In the genomic region with DNA sequence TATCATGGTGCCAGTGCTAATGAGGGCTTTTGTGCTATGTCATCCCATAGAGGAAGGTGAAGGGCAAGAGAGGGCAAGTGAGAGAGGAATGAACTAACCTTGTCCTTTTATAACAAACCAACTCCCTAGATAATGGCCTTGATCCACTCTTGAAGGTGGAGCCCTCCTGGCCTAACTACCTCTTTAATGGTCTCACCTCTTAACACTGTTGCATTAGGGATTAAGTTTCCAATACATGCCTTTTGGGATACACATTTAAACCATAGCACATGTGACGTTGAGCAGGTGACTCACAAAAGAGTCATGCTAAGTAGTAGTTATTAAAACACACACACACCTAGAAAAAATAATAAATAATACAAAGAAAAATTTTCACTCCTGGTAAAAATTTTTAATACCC, we compare ENCODE assay signal across 35 cellular contexts. TPM values are rescaled to one million over a fixed set of nuclear protein-coding genes. Genes with fewer than 3 reads are reported as not detected.
DNase-seq lines count a peak whose midpoint lies in the region; ATAC-seq, FAIRE-seq and TF ChIP-seq lines count a peak whose summit lies in the region.
"Had no signal": no experiment of that assay in that cellular context is flagged by ENCODE, and none has a peak within 500 bp of the region (broad histone marks: within the 10 kb centered on the region; RNA-seq: fewer than 3 reads in every experiment).

No MANE protein-coding gene starts in this region.

- no peaks in the 10 kb centered on the region for H3K4me1 Mint-ChIP-seq in MCF 10A (ENCODE audit: insufficient read depth, unreplicated experiment)

- H3K4me1 ChIP-seq in breast epithelium (no peaks in the 10 kb centered on the region), endothelial cell of umbilical vein (ENCODE audit: control insufficient read depth, extremely low read depth, insufficient read depth, low read length) (peaks cover 2% of the 10 kb centered on the region), sigmoid colon (no peaks in the 10 kb centered on the region)

- H3K36me3 ChIP-seq in breast epithelium: no peaks in the 10 kb centered on the region
- no peaks in the 10 kb centered on the region for H3K36me3 ChIP-seq in endothelial cell of umbilical vein (ENCODE audit: control insufficient read depth in 2 of 2, extremely low read depth in 1 of 2, insufficient read depth in 2 of 2, low read length in 2 of 2)
- H3K36me3 ChIP-seq in sigmoid colon: no peaks in the 10 kb centered on the region
- H3K36me3 ChIP-seq: heart right ventricle had no signal

- TF ChIP-seq EP300 in sigmoid colon (IDR thresholded peaks at IDR 0.05): no peak

- H3K9me3 Mint-ChIP-seq in MCF 10A (ENCODE audit: unreplicated experiment): no peaks in the 10 kb centered on the region
- H3K9me3 Mint-ChIP-seq: activated CD4-positive, alpha-beta T cell treated with anti-CD3 and anti-CD28 coated beads, Interleukin-2, amount 10 ng/mL, durations not matched to agents 24 days and 14 days; effector memory CD8-positive, alpha-beta T cell had no signal

- no peaks in the 10 kb centered on the region for H3K27me3 ChIP-seq in breast epithelium
- peaks cover 0 to 3% of the 10 kb centered on the region in 2 experiments for H3K27me3 ChIP-seq in endothelial cell of umbilical vein (ENCODE audit: control insufficient read depth in 2 of 2, insufficient read depth in 2 of 2, low read length in 2 of 2)
- peaks cover 0 to 8% (median 0%) of the 10 kb centered on the region in 3 donors for H3K27me3 ChIP-seq in sigmoid colon

- no peaks in the 10 kb centered on the region for H3K36me3 Mint-ChIP-seq in MCF 10A (ENCODE audit: insufficient read depth, unreplicated experiment)
- H3K36me3 Mint-ChIP-seq: activated naive CD8-positive, alpha-beta T cell; CD4-positive, CD25-positive, alpha-beta regulatory T cell; stimulated activated memory B cell treated with anti-CD40 and anti-IgM and Interleukin-4, amounts not matched to agents 10 μg/mL and 1 μg/mL and 100 μg/mL, for 72 hours had no signal

- no peak overlapping the region for H3K27ac Mint-ChIP-seq in MCF 10A (ENCODE audit: low read depth, unreplicated experiment)
- H3K27ac Mint-ChIP-seq: activated CD4-positive, alpha-beta T cell treated with anti-CD3 and anti-CD28 coated beads, Interleukin-2, amount 10 ng/mL, durations not matched to agents 24 days and 14 days; activated naive CD8-positive, alpha-beta T cell; CD4-positive, CD25-positive, alpha-beta regulatory T cell; effector memory CD8-positive, alpha-beta T cell; stimulated activated memory B cell treated with anti-CD40 and anti-IgM and Interleukin-4, amounts not matched to agents 10 μg/mL and 1 μg/mL and 100 μg/mL, for 72 hours had no signal

- no peak for ATAC-seq in omental fat pad (ENCODE audit: low FRiP score)
- ATAC-seq: esophagus mucosa had no signal

- H3K27ac ChIP-seq in breast epithelium (no peak overlapping the region), endothelial cell of umbilical vein (ENCODE audit: insufficient read depth, low read depth, low read length) (no peak overlapping the region), sigmoid colon (no peak overlapping the region)
- H3K27ac ChIP-seq: heart right ventricle, HL-60, KMS-11 had no signal

- peak overlapping the region; percentile 36 for H2AFZ ChIP-seq in endothelial cell of umbilical vein (ENCODE audit: low read depth, low read length)

- POLR2A ChIA-PET in MCF 10A (lab: Yijun Ruan, JAX) (no interaction called here), endothelial cell of umbilical vein (lab: Charles Lee) (no interaction called here)

- no peak for FAIRE-seq in endothelial cell of umbilical vein (lab: Jason Lieb, UNC)
- FAIRE-seq: A204.1, frontal cortex, GM18507 had no signal

- H3K9ac ChIP-seq in endothelial cell of umbilical vein (replicated peaks; ENCODE audit: extremely low read depth, insufficient read depth, low read length): no peak overlapping the region
- H3K9ac ChIP-seq: KMS-11 had no signal

- intact Hi-C loops in MCF 10A (cut with micrococcal nuclease) (loop anchor here (2.0 kb wide), 1 partner anchor 345 kb away; no protein-coding TSS in a partner anchor), breast epithelium (cut with DNase I; ENCODE audit: low total_unique reads) (no loop called here), endothelial cell of umbilical vein (cut with micrococcal nuclease) (loop anchor here (2.0 kb wide), 1 partner anchor 571 kb away; no protein-coding TSS in a partner anchor), sigmoid colon (cut with DNase I) (loop anchor here (10.0 kb wide), 2 partner anchors 219 to 571 kb away; no protein-coding TSS in a partner anchor)

- H3K4me3 ChIP-seq in breast epithelium (no peak overlapping the region), endothelial cell of umbilical vein (replicated peaks in 1 of 3; ENCODE audit: insufficient read depth in 1 of 3, low read depth in 1 of 3, low read length in 3 of 3) (no peak overlapping the region), sigmoid colon (no peak overlapping the region)
- H3K4me3 ChIP-seq: heart right ventricle, lung, mucosa of descending colon had no signal

- H3K79me2 ChIP-seq in endothelial cell of umbilical vein (ENCODE audit: control insufficient read depth, insufficient read depth, low read length): no peaks in the 10 kb centered on the region

- no peaks in the 10 kb centered on the region for H4K20me1 ChIP-seq in endothelial cell of umbilical vein (replicated peaks; ENCODE audit: control insufficient read depth, extremely low read depth, insufficient read depth, low read length)

- TF ChIP-seq CTCF in MCF 10A (IDR thresholded peaks at IDR 0.05; ENCODE audit: unreplicated experiment) (no peak), breast epithelium (IDR thresholded peaks at IDR 0.05) (no peak), endothelial cell of umbilical vein (IDR thresholded peaks at IDR 0.05; ENCODE audit: extremely low read depth in 1 of 2, insufficient read depth in 1 of 2, low read depth in 1 of 2, low read length in 2 of 2) (no peak), omental fat pad (IDR thresholded peaks at IDR 0.05) (no peak), sigmoid colon (IDR thresholded peaks at IDR 0.05) (no peak)

- peaks cover 27% of the 10 kb centered on the region for H3K27me3 Mint-ChIP-seq in MCF 10A (ENCODE audit: insufficient read depth, unreplicated experiment)

- TF ChIP-seq POLR2A in breast epithelium (IDR thresholded peaks at IDR 0.05) (no peak), endothelial cell of umbilical vein (IDR thresholded peaks at IDR 0.05; ENCODE audit: low read depth, low read length) (no peak), sigmoid colon (IDR thresholded peaks at IDR 0.05) (no peak)

- CTCF ChIA-PET in MCF 10A (lab: Yijun Ruan, JAX) (interaction anchor here (0.6 to 5.3 kb wide), 45 partner anchors 10 to 573 kb away, joined by 3 to 79 read pairs (median 6); no protein-coding TSS in a partner anchor), endothelial cell of umbilical vein (lab: Charles Lee) (interaction anchor here (1.0 to 5.7 kb wide), 13 partner anchors 10 to 570 kb away, joined by 3 to 66 read pairs (median 9); no protein-coding TSS in a partner anchor)

- 68 to 76% methylated on average over 1 of the region's 1 CpG for WGBS in sigmoid colon, 2 donors

- H3K4me2 ChIP-seq in endothelial cell of umbilical vein (ENCODE audit: insufficient read depth, low read length): no peak overlapping the region
- H3K4me2 ChIP-seq: KMS-11 had no signal

- H3K9me1 ChIP-seq in endothelial cell of umbilical vein (replicated peaks; ENCODE audit: control insufficient read depth, extremely low read depth, insufficient read depth, low read length): no peaks in the 10 kb centered on the region

- H3K9me3 ChIP-seq in breast epithelium (no peaks in the 10 kb centered on the region), endothelial cell of umbilical vein (replicated peaks; ENCODE audit: control insufficient read depth, insufficient read depth, low read length) (no peaks in the 10 kb centered on the region), sigmoid colon (no peaks in the 10 kb centered on the region)
- H3K9me3 ChIP-seq: heart right ventricle, mucosa of descending colon had no signal

- dilution Hi-C loops in endothelial cell of umbilical vein (cut with MboI; ENCODE audit: extremely low pct_ligation_motif_present, low sequenced_read_pairs): no loop called here

- no TSS peak for BruUV-seq in MCF 10A (replicated peaks; lab: Mats Ljungman, UMichigan)
- no TSS peak for BruUV-seq in endothelial cell of umbilical vein (replicated peaks; lab: Mats Ljungman, UMichigan)

- peak; percentile 26 for DNase-seq in MCF 10A (ENCODE audit: unreplicated experiment)
- DNase-seq in breast epithelium (ENCODE audit: low spot score in 2 of 2): no peak
- peak; percentile 26 for DNase-seq in RPMI7951 (ENCODE audit: low read depth)
- DNase-seq in endothelial cell of umbilical vein (ENCODE audit: low read depth, low spot score): peak; percentile 19
- no peak for DNase-seq in omental fat pad (ENCODE audit: low spot score)
- DNase-seq in DMS 273 (lab: John Stamatoyannopoulos, UW; ENCODE audit: unreplicated experiment): no peak
- no peak for DNase-seq in sigmoid colon
- DNase-seq in NCI-H2171 (lab: John Stamatoyannopoulos, UW): no peak
- DNase-seq: activated CD4-positive, alpha-beta T cell treated with anti-CD3 and anti-CD28 coated beads, Interleukin-2, amount 10 ng/mL, durations not matched to agents 24 days and 14 days; activated CD8-positive, alpha-beta memory T cell treated with anti-CD3 and anti-CD28 coated beads for 24 hours; activated effector memory CD4-positive, alpha-beta T cell treated with Interleukin-2 at 50 U/mL for 16 hours; activated T-cell treated with anti-CD3 and anti-CD28 coated beads for 4 hours; AML-193; Calu3; CD4-positive, CD25-positive, alpha-beta regulatory T cell; central memory CD4-positive, alpha-beta T cell; cortex of kidney; effector memory CD8-positive, alpha-beta T cell; EL; heart right ventricle; mucosa of descending colon; NCI-H1436; NCI-H2081 treated with DMSO at 0.1 percent for 48 hours; NCI-H748 treated with DMSO at 0.1 percent for 48 hours; SW 1271 had no signal

- H3K4me3 Mint-ChIP-seq in MCF 10A (ENCODE audit: unreplicated experiment): no peak overlapping the region
- H3K4me3 Mint-ChIP-seq: activated CD4-positive, alpha-beta T cell treated with anti-CD3 and anti-CD28 coated beads, Interleukin-2, amount 10 ng/mL, durations not matched to agents 24 days and 14 days; activated naive CD8-positive, alpha-beta T cell; CD4-positive, CD25-positive, alpha-beta regulatory T cell; effector memory CD8-positive, alpha-beta T cell; nephron; stimulated activated memory B cell treated with anti-CD40 and anti-IgM and Interleukin-4, amounts not matched to agents 10 μg/mL and 1 μg/mL and 100 μg/mL, for 72 hours had no signal

RNA-seq across cellular contexts. Expression of a gene that starts 36.9 kb away (rescaled TPM):
- 10.9 and 49.4 TPM in 2 replicates for total RNA-seq in MCF 10A (2022)
- total RNA-seq in breast epithelium: 100 to 1,000 TPM in 1 of 3 donors, 10 to 100 TPM in 2; 91.1 to 122 (median 95.0) TPM
- 24.4 and 30.0 TPM in 2 replicates for total RNA-seq in RPMI7951 (2014; rRNA removed; shearing (Covaris generic))
- 2,488 and 2,886 TPM in 2 replicates for total RNA-seq in endothelial cell of umbilical vein
- polyA plus RNA-seq in endothelial cell of umbilical vein: 1,646 and 1,926 TPM in 2 replicates
- 2,191 and 2,482 TPM in 2 replicates for polyA plus RNA-seq in endothelial cell of umbilical vein (2011; cell fraction: cytosol; rRNA removed)
- polyA plus RNA-seq in endothelial cell of umbilical vein (2011; cell fraction: nucleus; rRNA removed): 2,136 and 2,278 TPM in 2 replicates
- polyA plus RNA-seq in endothelial cell of umbilical vein (2012): 2,295 and 2,601 TPM in 2 replicates
- 1,101 and 1,172 TPM in 2 replicates for polyA minus RNA-seq in endothelial cell of umbilical vein
- polyA minus RNA-seq in endothelial cell of umbilical vein (2011; cell fraction: cytosol; rRNA and poly(A)+ RNA removed): 1.2 TPM
- 637 and 812 TPM in 2 replicates for polyA minus RNA-seq in endothelial cell of umbilical vein (2011; cell fraction: nucleus; rRNA and poly(A)+ RNA removed)
- total RNA-seq in omental fat pad: 100 to 1,000 TPM in 3 of 4 donors, 10 to 100 TPM in 1; 60.6 to 129 (median 107) TPM
- 100 to 1,000 TPM in 2 of 4 donors, 10 to 100 TPM in 2; 43.5 to 179 (median 93.2) TPM for total RNA-seq in sigmoid colon
- polyA plus RNA-seq in sigmoid colon: 10 to 100 TPM in 2 of 3 donors, 1 to 10 TPM in 1; 7.4 to 39.2 (median 13.2) TPM
- total RNA-seq: activated CD4-positive, alpha-beta T cell treated with anti-CD3 and anti-CD28 coated beads, Interleukin-2, amount 10 ng/mL, durations not matched to agents 24 days and 14 days; CD4-positive, CD25-positive, alpha-beta regulatory T cell had no signal
- polyA plus RNA-seq: CD4-positive, CD25-positive, alpha-beta regulatory T cell had no signal

Comparison
In these comparisons a context has a peak if more than half of its experiments do, and no peak if none do; other contexts are left out.
1. DNase-seq: peak in MCF 10A (single experiment), RPMI7951 (single experiment) and endothelial cell of umbilical vein (single experiment); none in breast epithelium (0 of 2), omental fat pad (single experiment), DMS 273 (single experiment), sigmoid colon (single experiment) and NCI-H2171 (single experiment).
2. RNA of a gene that starts 36.9 kb away (total RNA-seq): 2,488 to 2,886 TPM in endothelial cell of umbilical vein; 60.6 to 129 TPM in omental fat pad, 43.5 to 179 TPM in sigmoid colon, 91.1 to 122 TPM in breast epithelium, 10.9 to 49.4 TPM in MCF 10A and 24.4 to 30.0 TPM in RPMI7951; every median in the first group is over 10 times any median in the second.